ENCODE assay signal across 8 cellular contexts in genomic region chr7:150448789-150449147, GRCh38. TPM values are rescaled to one million over a fixed set of nuclear protein-coding genes. Genes with fewer than 3 reads are reported as not detected.
DNase-seq lines count a peak whose midpoint lies in the region; ATAC-seq and TF ChIP-seq lines count a peak whose summit lies in the region.

No MANE protein-coding gene starts in this region.

- peak overlapping the region; percentile 97 for H3K4me3 Mint-ChIP-seq in activated CD8-positive, alpha-beta T cell treated with anti-CD3 and anti-CD28 coated beads for 36 hours
- peak overlapping the region; percentile 98 to 100 for H3K4me3 Mint-ChIP-seq in effector memory CD8-positive, alpha-beta T cell

- H3K27me3 Mint-ChIP-seq in activated CD8-positive, alpha-beta T cell treated with anti-CD3 and anti-CD28 coated beads for 36 hours = no peaks in the 10 kb centered on the region
- no peaks in the 10 kb centered on the region for H3K27me3 Mint-ChIP-seq in effector memory CD8-positive, alpha-beta T cell

- peak; percentile 50 for ATAC-seq in GM18873 (IDR thresholded peaks at IDR 0.05; ENCODE audit: low FRiP score, unreplicated experiment)
- ATAC-seq in HG03442 (IDR thresholded peaks at IDR 0.05; ENCODE audit: unreplicated experiment) = peak; percentile 53
- ATAC-seq in activated CD8-positive, alpha-beta T cell treated with anti-CD3 and anti-CD28 coated beads for 36 hours = peak; percentile 65
- peak; percentile 58 for ATAC-seq in effector memory CD8-positive, alpha-beta T cell (replicated peaks)

- peaks cover 15% of the 10 kb centered on the region for H3K36me3 Mint-ChIP-seq in activated CD8-positive, alpha-beta T cell treated with anti-CD3 and anti-CD28 coated beads for 36 hours (ENCODE audit: low read depth)
- H3K36me3 Mint-ChIP-seq in effector memory CD8-positive, alpha-beta T cell (ENCODE audit: insufficient read depth) = peaks cover 25% of the 10 kb centered on the region

- intact Hi-C loops in activated CD8-positive, alpha-beta T cell treated with anti-CD3 and anti-CD28 coated beads for 36 hours (cut with micrococcal nuclease) = loop anchor here (1.0 kb wide), 1 partner anchor 307 kb away; no protein-coding TSS in a partner anchor

- CTCF ChIA-PET in activated CD8-positive, alpha-beta T cell treated with anti-CD3 and anti-CD28 coated beads for 36 hours (lab: Charles Lee) = interaction anchor here (0.6 to 6.5 kb wide), 63 partner anchors 9 to 430 kb away, joined by 3 to 93 read pairs (median 5); partner anchors contain the start of genes GIMAP1, GIMAP2, GIMAP4 and GIMAP5

- peak; percentile 81 for TF ChIP-seq CTCF in AG10803 (conservative IDR thresholded peaks at IDR 0.05; ENCODE audit: low read length)
- peak; percentile 95 for TF ChIP-seq CTCF in activated CD8-positive, alpha-beta T cell treated with anti-CD3 and anti-CD28 coated beads for 36 hours (IDR thresholded peaks at IDR 0.05)

- DNase-seq in AG10803 (ENCODE audit: low read depth) (peak; percentile 51), NCI-H748 treated with DMSO at 0.1 percent for 48 hours (lab: John Stamatoyannopoulos, UW) (peak; percentile 29), middle frontal gyrus (ENCODE audit: extremely low spot score, low spot score) (peak; percentile 54)
- DNase-seq in activated CD8-positive, alpha-beta T cell treated with anti-CD3 and anti-CD28 coated beads for 36 hours = peak; percentile 94
- peak; percentile 84 to 90 (median 84) for DNase-seq in effector memory CD8-positive, alpha-beta T cell
- DNase-seq in stimulated activated CD8-positive, alpha-beta memory T cell treated with anti-CD3 and anti-CD28 coated beads, Interleukin-4, amount 100 ng/mL, for 1 hour (ENCODE audit: low read depth in 2 of 2, low spot score in 1 of 2) = peak; percentile 69 to 80

- H3K4me3 ChIP-seq in AG10803 (ENCODE audit: low read length) = no peak overlapping the region

- peaks cover 46% of the 10 kb centered on the region for H3K4me1 Mint-ChIP-seq in activated CD8-positive, alpha-beta T cell treated with anti-CD3 and anti-CD28 coated beads for 36 hours (ENCODE audit: low read depth)
- peaks cover 50 to 56% of the 10 kb centered on the region in 2 donors for H3K4me1 Mint-ChIP-seq in effector memory CD8-positive, alpha-beta T cell (ENCODE audit: low read depth in 2 of 2)

- H3K9me3 Mint-ChIP-seq in activated CD8-positive, alpha-beta T cell treated with anti-CD3 and anti-CD28 coated beads for 36 hours = peaks cover under 1% of the 10 kb centered on the region
- H3K9me3 Mint-ChIP-seq in effector memory CD8-positive, alpha-beta T cell = no peaks in the 10 kb centered on the region

- peak overlapping the region; percentile 100 for H3K27ac Mint-ChIP-seq in activated CD8-positive, alpha-beta T cell treated with anti-CD3 and anti-CD28 coated beads for 36 hours
- peak overlapping the region; percentile 80 to 98 for H3K27ac Mint-ChIP-seq in effector memory CD8-positive, alpha-beta T cell

- POLR2A ChIA-PET in activated CD8-positive, alpha-beta T cell treated with anti-CD3 and anti-CD28 coated beads for 36 hours (lab: Charles Lee) = interaction anchor here (0.6 to 8.3 kb wide), 16 partner anchors 31 to 306 kb away, joined by 3 to 157 read pairs (median 4); partner anchors contain the start of genes GIMAP2, GIMAP4, GIMAP5 and GIMAP6

RNA-seq across cellular contexts. Expression of gene GIMAP8, which starts 1.7 kb away (rescaled TPM):
- 1 to 10 TPM; 8.6 to 8.7 TPM for total RNA-seq in activated CD8-positive, alpha-beta T cell treated with anti-CD3 and anti-CD28 coated beads for 36 hours

Comparison
In these comparisons a context has a peak if more than half of its experiments do, and no peak if none do; other contexts are left out.
1. DNase-seq: peak in every context shown above with its lines; median percentile 94 in activated CD8-positive, alpha-beta T cell treated with anti-CD3 and anti-CD28 coated beads for 36 hours; 84 in effector memory CD8-positive, alpha-beta T cell; 74 in stimulated activated CD8-positive, alpha-beta memory T cell treated with anti-CD3 and anti-CD28 coated beads, Interleukin-4, amount 100 ng/mL, for 1 hour; 54 in middle frontal gyrus; 51 in AG10803; 29 in NCI-H748 treated with DMSO at 0.1 percent for 48 hours.